In the genomic region with DNA sequence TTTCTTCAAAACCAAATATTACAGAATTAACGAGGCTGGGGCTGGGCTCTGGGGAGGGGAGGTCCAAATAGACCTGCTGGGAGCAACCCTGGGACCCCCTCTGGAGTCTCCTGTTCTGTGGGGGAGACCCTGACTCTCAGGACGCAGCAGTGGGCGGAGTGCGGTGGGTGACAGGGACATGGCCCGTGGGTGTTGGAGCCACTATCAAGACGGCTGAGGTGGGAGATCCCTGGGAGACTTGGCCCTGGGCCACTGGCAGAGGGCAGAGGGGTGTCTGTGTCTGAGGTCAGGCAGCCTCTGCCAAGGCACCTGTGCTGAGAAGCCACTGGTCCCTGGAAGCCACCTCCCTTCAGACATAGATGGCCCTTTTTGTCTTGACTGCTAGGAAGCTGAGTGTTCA, we compare ENCODE assay signal across 1 cellular context.
TF ChIP-seq lines count a peak whose summit lies in the region.

No MANE protein-coding gene starts in this region.

TF ChIP-seq in HepG2, 621 proteins besides CTCF, POLR2A, EP300 and RAD21 (continued from another document):
- TF ChIP-seq, protein P1, sequence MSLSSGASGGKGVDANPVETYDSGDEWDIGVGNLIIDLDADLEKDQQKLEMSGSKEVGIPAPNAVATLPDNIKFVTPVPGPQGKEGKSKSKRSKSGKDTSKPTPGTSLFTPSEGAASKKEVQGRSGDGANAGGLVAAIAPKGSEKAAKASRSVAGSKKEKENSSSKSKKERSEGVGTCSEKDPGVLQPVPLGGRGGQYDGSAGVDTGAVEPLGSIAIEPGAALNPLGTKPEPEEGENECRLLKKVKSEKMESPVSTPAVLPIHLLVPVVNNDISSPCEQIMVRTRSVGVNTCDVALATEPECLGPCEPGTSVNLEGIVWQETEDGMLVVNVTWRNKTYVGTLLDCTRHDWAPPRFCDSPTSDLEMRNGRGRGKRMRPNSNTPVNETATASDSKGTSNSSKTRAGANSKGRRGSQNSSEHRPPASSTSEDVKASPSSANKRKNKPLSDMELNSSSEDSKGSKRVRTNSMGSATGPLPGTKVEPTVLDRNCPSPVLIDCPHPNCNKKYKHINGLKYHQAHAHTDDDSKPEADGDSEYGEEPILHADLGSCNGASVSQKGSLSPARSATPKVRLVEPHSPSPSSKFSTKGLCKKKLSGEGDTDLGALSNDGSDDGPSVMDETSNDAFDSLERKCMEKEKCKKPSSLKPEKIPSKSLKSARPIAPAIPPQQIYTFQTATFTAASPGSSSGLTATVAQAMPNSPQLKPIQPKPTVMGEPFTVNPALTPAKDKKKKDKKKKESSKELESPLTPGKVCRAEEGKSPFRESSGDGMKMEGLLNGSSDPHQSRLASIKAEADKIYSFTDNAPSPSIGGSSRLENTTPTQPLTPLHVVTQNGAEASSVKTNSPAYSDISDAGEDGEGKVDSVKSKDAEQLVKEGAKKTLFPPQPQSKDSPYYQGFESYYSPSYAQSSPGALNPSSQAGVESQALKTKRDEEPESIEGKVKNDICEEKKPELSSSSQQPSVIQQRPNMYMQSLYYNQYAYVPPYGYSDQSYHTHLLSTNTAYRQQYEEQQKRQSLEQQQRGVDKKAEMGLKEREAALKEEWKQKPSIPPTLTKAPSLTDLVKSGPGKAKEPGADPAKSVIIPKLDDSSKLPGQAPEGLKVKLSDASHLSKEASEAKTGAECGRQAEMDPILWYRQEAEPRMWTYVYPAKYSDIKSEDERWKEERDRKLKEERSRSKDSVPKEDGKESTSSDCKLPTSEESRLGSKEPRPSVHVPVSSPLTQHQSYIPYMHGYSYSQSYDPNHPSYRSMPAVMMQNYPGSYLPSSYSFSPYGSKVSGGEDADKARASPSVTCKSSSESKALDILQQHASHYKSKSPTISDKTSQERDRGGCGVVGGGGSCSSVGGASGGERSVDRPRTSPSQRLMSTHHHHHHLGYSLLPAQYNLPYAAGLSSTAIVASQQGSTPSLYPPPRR (CRISPR knock-in tag; IDR thresholded peaks at IDR 0.05; ENCODE audit: borderline replicate concordance) = no peak
